Comparison of ENCODE assay signal across 8 cellular contexts in genomic region chr17:81711814-81712467, GRCh38. TPM values are rescaled to one million over a fixed set of nuclear protein-coding genes. Genes with fewer than 3 reads are reported as not detected.
DNase-seq lines count a peak whose midpoint lies in the region; ATAC-seq and TF ChIP-seq lines count a peak whose summit lies in the region.

TSS of gene SLC25A10 (plus strand) at chr17:81712284. CDS start at chr17:81712427, 143 bp downstream.

- ATAC-seq in GM21737 (IDR thresholded peaks at IDR 0.05; ENCODE audit: unreplicated experiment) = peak; percentile 55

- H3K4me1 ChIP-seq in Loucy (ENCODE audit: insufficient read depth, low read length, poor library complexity, severe bottlenecking) (peaks cover 25% of the 10 kb centered on the region), neutrophil (ENCODE audit: control insufficient read depth in 1 of 2, insufficient read depth in 1 of 2, low read depth in 1 of 2, low read length in 1 of 2) (peaks cover 39 to 42% of the 10 kb centered on the region in 2 experiments), subcutaneous abdominal adipose tissue (ENCODE audit: control insufficient read depth in 5 of 5, insufficient read depth in 5 of 5, low read length in 5 of 5) (peaks cover 7 to 58% (median 49%) of the 10 kb centered on the region in 5 donors)

- H4K20me1 ChIP-seq in Loucy (ENCODE audit: insufficient read depth, low read length, poor library complexity, severe bottlenecking) = peaks cover 6% of the 10 kb centered on the region

- H3K27me3 ChIP-seq in Loucy (ENCODE audit: insufficient read depth, low read length, poor library complexity, severe bottlenecking) (no peaks in the 10 kb centered on the region), neutrophil (no peaks in the 10 kb centered on the region), subcutaneous abdominal adipose tissue (ENCODE audit: control insufficient read depth in 5 of 5, insufficient read depth in 4 of 5, low read length in 5 of 5) (no peaks in the 10 kb centered on the region)

- TF ChIP-seq CTCF in Loucy (conservative IDR thresholded peaks at IDR 0.05; ENCODE audit: low read length) (no peak), neutrophil (IDR thresholded peaks at IDR 0.05) (peak; percentile 59)

- in situ Hi-C loops in SK-MEL-5 (cut with HindIII; ENCODE audit: low pct_unique_long_range_greater_than_20kb, low sequenced_read_pairs) = no loop called here

- H3K36me3 ChIP-seq in Loucy (ENCODE audit: insufficient read depth, low read length) = peaks cover 13% of the 10 kb centered on the region; the same call in 1 of the 2 replicates
- H3K36me3 ChIP-seq in neutrophil = no peaks in the 10 kb centered on the region
- H3K36me3 ChIP-seq in subcutaneous abdominal adipose tissue (ENCODE audit: control insufficient read depth in 5 of 5, insufficient read depth in 5 of 5, low read length in 5 of 5) = peaks cover 0 to 26% (median 11%) of the 10 kb centered on the region in 5 donors

- no peaks in the 10 kb centered on the region for H3K9me2 ChIP-seq in Loucy (replicated peaks; ENCODE audit: low read depth, low read length)

- no peaks in the 10 kb centered on the region for H3K9me3 ChIP-seq in Loucy (ENCODE audit: insufficient read depth, low read depth, low read length)
- no peaks in the 10 kb centered on the region for H3K9me3 ChIP-seq in neutrophil
- H3K9me3 ChIP-seq in subcutaneous abdominal adipose tissue (ENCODE audit: control insufficient read depth in 5 of 5, low read length in 5 of 5) = no peaks in the 10 kb centered on the region

- H3K79me2 ChIP-seq in Loucy (ENCODE audit: insufficient read depth, low read length) = peaks cover 41% of the 10 kb centered on the region

- peak within 1 kb of the TSS; percentile 71; the same call in 1 of the 2 replicates for H2AFZ ChIP-seq in Loucy (ENCODE audit: low read length)

- peak within 1 kb of the TSS; percentile 61 for H3K27ac ChIP-seq in neutrophil
- H3K27ac ChIP-seq in subcutaneous abdominal adipose tissue (ENCODE audit: low read depth, low read length) = peak within 1 kb of the TSS; percentile 37

- H3K9ac ChIP-seq in Loucy (ENCODE audit: low read depth, low read length, poor library complexity, severe bottlenecking) (peak within 1 kb of the TSS; percentile 75), subcutaneous abdominal adipose tissue (ENCODE audit: low read length in 5 of 5) (peak within 1 kb of the TSS in 4 of 5 donors; percentile 53 to 77 (median 62))

- peak; percentile 72 for DNase-seq in DMS153 (lab: John Stamatoyannopoulos, UW)
- peak; percentile 84 for DNase-seq in SK-MEL-5 (ENCODE audit: low read depth, low spot score)
- DNase-seq in activated gamma-delta T cell treated with anti-CD3 and anti-CD28 coated beads, Interleukin-2, amount 50 U/mL, for 16 hours (ENCODE audit: low read depth) = peak; percentile 64
- DNase-seq in germinal center (ENCODE audit: low spot score) = peak; percentile 92

- H3K4me3 ChIP-seq in Loucy (ENCODE audit: low read length, poor library complexity, severe bottlenecking) = peak within 1 kb of the TSS; percentile 85
- H3K4me3 ChIP-seq in neutrophil (ENCODE audit: low read depth in 1 of 2, low read length in 1 of 2) = peak within 1 kb of the TSS; percentile 67 to 71
- H3K4me3 ChIP-seq in subcutaneous abdominal adipose tissue (ENCODE audit: low read depth in 1 of 5, low read length in 5 of 5) = peak within 1 kb of the TSS; percentile 63 to 81 (median 66)

- H3K4me2 ChIP-seq in Loucy (ENCODE audit: low read depth, low read length, poor library complexity, severe bottlenecking) = peak within 1 kb of the TSS; percentile 98

- no peaks in the 10 kb centered on the region for H3F3A ChIP-seq in Loucy (ENCODE audit: low read depth)

RNA-seq across cellular contexts. Expression of gene SLC25A10, which starts in this region (rescaled TPM):
- total RNA-seq in SK-MEL-5 (2014; rRNA removed; shearing (Covaris generic)) = 45.5 and 50.6 TPM in 2 replicates
- polyA plus RNA-seq in SK-MEL-5 (2015; cell fraction: cytosol; rRNA removed) = 79.6 and 94.6 TPM in 2 replicates
- 53.7 and 134 TPM in 2 replicates for polyA plus RNA-seq in SK-MEL-5 (2015; cell fraction: nucleus; rRNA removed)

Comparison
In these comparisons a context has a peak if more than half of its experiments do, and no peak if none do; other contexts are left out.
1. Peak in every context shown above with its lines: DNase-seq, ATAC-seq, H3K4me3 ChIP-seq and H3K27ac ChIP-seq.